ENCODE assay signal across 26 cellular contexts in the genomic region with DNA sequence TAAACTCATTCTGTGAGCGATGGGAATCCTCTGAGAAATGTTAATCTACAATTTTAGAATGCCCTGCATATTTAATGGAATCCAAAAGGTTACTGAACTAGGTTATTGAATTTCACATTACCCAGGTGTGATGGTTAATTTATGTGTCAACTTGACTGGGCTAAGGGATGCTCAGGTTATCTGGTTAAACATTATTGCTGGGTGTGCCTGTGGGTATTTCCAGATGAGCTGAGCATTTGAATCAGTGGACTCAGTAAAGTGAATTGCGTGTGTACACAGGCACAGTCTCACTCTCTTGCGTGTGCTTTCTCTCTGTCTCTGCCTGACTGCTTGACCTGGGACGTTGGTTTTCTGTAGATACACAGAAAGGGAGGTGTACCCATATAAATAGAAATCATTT. TPM values are rescaled to one million over a fixed set of nuclear protein-coding genes. Genes with fewer than 3 reads are reported as not detected.
DNase-seq lines count a peak whose midpoint lies in the region; ATAC-seq and TF ChIP-seq lines count a peak whose summit lies in the region.
"Had no signal": no experiment of that assay in that cellular context is flagged by ENCODE, and none has a peak within 500 bp of the region (broad histone marks: within the 10 kb centered on the region; RNA-seq: fewer than 3 reads in every experiment).

No MANE protein-coding gene starts in this region.

- H3K4me1 Mint-ChIP-seq in Caco-2 (ENCODE audit: low read depth, unreplicated experiment) (peaks cover 49% of the 10 kb centered on the region), progenitor cell of endocrine pancreas (ENCODE audit: low read depth) (peaks cover 63% of the 10 kb centered on the region)
- H3K4me1 Mint-ChIP-seq in activated T-cell treated with anti-CD3 and anti-CD28 coated beads, Interleukin-2, amount 50 U/mL, for 24 hours (ENCODE audit: low read depth), result no peaks in the 10 kb centered on the region
- H3K4me1 Mint-ChIP-seq: B cell, CD14-positive monocyte had no signal

- H3K4me2 ChIP-seq in hepatocyte, result no peak overlapping the region
- H3K4me2 ChIP-seq: PC-9 had no signal

- no peaks in the 10 kb centered on the region for H3K9me3 Mint-ChIP-seq in Caco-2 (ENCODE audit: unreplicated experiment)
- H3K9me3 Mint-ChIP-seq in progenitor cell of endocrine pancreas (ENCODE audit: low read depth), result peaks cover 7% of the 10 kb centered on the region
- no peaks in the 10 kb centered on the region for H3K9me3 Mint-ChIP-seq in activated T-cell treated with anti-CD3 and anti-CD28 coated beads, Interleukin-2, amount 50 U/mL, for 24 hours
- H3K9me3 Mint-ChIP-seq: CD8-positive, alpha-beta memory T cell had no signal

- H3K36me3 ChIP-seq in Caco-2 (ENCODE audit: control insufficient read depth, insufficient read depth, low read length), result no peaks in the 10 kb centered on the region
- H3K36me3 ChIP-seq in hepatocyte (replicated peaks; ENCODE audit: insufficient read depth, low read depth), result no peaks in the 10 kb centered on the region
- H3K36me3 ChIP-seq: SJCRH30 had no signal

- DNase-seq in Caco-2 (peak in 1 of 2 experiments; percentile 29), hepatocyte (ENCODE audit: low spot score) (peak; percentile 42), progenitor cell of endocrine pancreas (ENCODE audit: low spot score, unreplicated experiment) (no peak), foreskin keratinocyte (no peak), anterior cingulate cortex (lab: John Stamatoyannopoulos, UW) (no peak)
- no peak for DNase-seq in activated T-cell treated with anti-CD3 and anti-CD28 coated beads, Interleukin-2, amount 50 U/mL, for 24 hours
- DNase-seq: Calu3; CD8-positive, alpha-beta memory T cell; DMS79 treated with DMSO at 0.1 percent for 48 hours; GF-D8; GOT3; HCEC 1CT; KG1; MM.1S; NCI-H1694; NCI-H2029 treated with DMSO at 0.1 percent for 48 hours; NCI-H2227 treated with DMSO at 0.1 percent for 48 hours; NCI-H526 treated with DMSO at 0.1 percent for 48 hours; PC-9; SJCRH30 had no signal

- CTCF ChIA-PET in Caco-2 (lab: Charles Lee), result no interaction called here

- no peaks in the 10 kb centered on the region for H3K9me3 ChIP-seq in Caco-2
- no peaks in the 10 kb centered on the region for H3K9me3 ChIP-seq in hepatocyte (ENCODE audit: low read depth)
- H3K9me3 ChIP-seq: SJCRH30 had no signal

- H3K4me3 ChIP-seq in Caco-2 (ENCODE audit: low read depth, low read length), result no peak overlapping the region
- H3K4me3 ChIP-seq in hepatocyte, result no peak overlapping the region
- H3K4me3 ChIP-seq: PC-9, SJCRH30 had no signal

- no peaks in the 10 kb centered on the region for H4K20me1 ChIP-seq in hepatocyte (ENCODE audit: insufficient read depth, poor library complexity, severe bottlenecking)

- peaks cover 51% of the 10 kb centered on the region for H3K36me3 Mint-ChIP-seq in Caco-2 (ENCODE audit: insufficient read depth, unreplicated experiment)
- peaks cover 10% of the 10 kb centered on the region for H3K36me3 Mint-ChIP-seq in progenitor cell of endocrine pancreas (ENCODE audit: insufficient read depth)
- H3K36me3 Mint-ChIP-seq in activated T-cell treated with anti-CD3 and anti-CD28 coated beads, Interleukin-2, amount 50 U/mL, for 24 hours (ENCODE audit: low read depth), result no peaks in the 10 kb centered on the region
- H3K36me3 Mint-ChIP-seq: CD8-positive, alpha-beta memory T cell had no signal

- H3K79me2 ChIP-seq in hepatocyte, result no peaks in the 10 kb centered on the region

- no peak for TF ChIP-seq CTCF in Caco-2 (IDR thresholded peaks at IDR 0.05; ENCODE audit: insufficient read depth in 1 of 2, low read depth in 1 of 2, low read length in 1 of 2, severe bottlenecking in 1 of 2, unreplicated experiment in 1 of 2)
- TF ChIP-seq CTCF in hepatocyte (IDR thresholded peaks at IDR 0.05; ENCODE audit: poor library complexity), result no peak
- no peak for TF ChIP-seq CTCF in progenitor cell of endocrine pancreas (IDR thresholded peaks at IDR 0.05; ENCODE audit: unreplicated experiment)
- no peak for TF ChIP-seq CTCF in foreskin keratinocyte (conservative IDR thresholded peaks at IDR 0.05)

- H3K4me3 Mint-ChIP-seq in Caco-2 (ENCODE audit: unreplicated experiment) (no peak overlapping the region), progenitor cell of endocrine pancreas (ENCODE audit: low read depth) (no peak overlapping the region)
- H3K4me3 Mint-ChIP-seq in activated T-cell treated with anti-CD3 and anti-CD28 coated beads, Interleukin-2, amount 50 U/mL, for 24 hours, result no peak overlapping the region
- H3K4me3 Mint-ChIP-seq: B cell; CD14-positive monocyte; CD8-positive, alpha-beta memory T cell had no signal

- BruUV-seq in Caco-2 (replicated peaks; lab: Mats Ljungman, UMichigan), result no TSS peak

- H3K27me3 ChIP-seq in Caco-2 (replicated peaks; ENCODE audit: control insufficient read depth, insufficient read depth, low read length) (no peaks in the 10 kb centered on the region), hepatocyte (no peaks in the 10 kb centered on the region), foreskin keratinocyte (no peaks in the 10 kb centered on the region)
- H3K27me3 ChIP-seq: SJCRH30 had no signal

- H3K27me3 Mint-ChIP-seq in Caco-2 (ENCODE audit: insufficient read depth, unreplicated experiment), result no peaks in the 10 kb centered on the region
- peaks cover 3% of the 10 kb centered on the region for H3K27me3 Mint-ChIP-seq in progenitor cell of endocrine pancreas
- H3K27me3 Mint-ChIP-seq in activated T-cell treated with anti-CD3 and anti-CD28 coated beads, Interleukin-2, amount 50 U/mL, for 24 hours, result peaks cover 8% of the 10 kb centered on the region
- H3K27me3 Mint-ChIP-seq: B cell had no signal

- 69% methylated on average over 4 of the region's 4 CpGs for WGBS in hepatocyte (ENCODE audit: low lambda C conversion rate, missing lambda C conversion rate)

- peaks cover 45% of the 10 kb centered on the region for H3K4me1 ChIP-seq in Caco-2
- peaks cover 16% of the 10 kb centered on the region for H3K4me1 ChIP-seq in hepatocyte (ENCODE audit: insufficient read depth)
- no peaks in the 10 kb centered on the region for H3K4me1 ChIP-seq in foreskin keratinocyte
- H3K4me1 ChIP-seq: SJCRH30 had no signal

- ATAC-seq in HG02759 (IDR thresholded peaks at IDR 0.05; ENCODE audit: unreplicated experiment) (peak; percentile 59), HG03469 (IDR thresholded peaks at IDR 0.05; ENCODE audit: unreplicated experiment) (no peak), foreskin keratinocyte (no peak)
- ATAC-seq: Right ventricle myocardium inferior had no signal

- intact Hi-C loops in Caco-2 (cut with micrococcal nuclease; ENCODE audit: unreplicated experiment), result no loop called here

- H3K27ac Mint-ChIP-seq in Caco-2 (ENCODE audit: unreplicated experiment) (peak overlapping the region; percentile 62), progenitor cell of endocrine pancreas (peak overlapping the region; percentile 68)
- H3K27ac Mint-ChIP-seq in activated T-cell treated with anti-CD3 and anti-CD28 coated beads, Interleukin-2, amount 50 U/mL, for 24 hours, result no peak overlapping the region
- H3K27ac Mint-ChIP-seq: B cell; CD14-positive monocyte; CD8-positive, alpha-beta memory T cell had no signal

- H2AFZ ChIP-seq in hepatocyte, result no peak overlapping the region
- H2AFZ ChIP-seq: PC-9 had no signal

- POLR2A ChIA-PET in Caco-2 (lab: Charles Lee), result no interaction called here

- peak overlapping the region; percentile 96 for H3K27ac ChIP-seq in hepatocyte
- no peak overlapping the region for H3K27ac ChIP-seq in foreskin keratinocyte
- H3K27ac ChIP-seq: 22Rv1, PC-9, SJCRH30 had no signal

- no peaks in the 10 kb centered on the region for H3K9me2 ChIP-seq in hepatocyte (replicated peaks; ENCODE audit: insufficient read depth)

RNA-seq across cellular contexts. Expression of a gene that starts 21.7 kb away (rescaled TPM):
- total RNA-seq in Caco-2 (2022), result 24.1 and 26.0 TPM in 2 replicates
- 1.4 and 2.3 TPM in 2 replicates for total RNA-seq in hepatocyte
- polyA plus RNA-seq in hepatocyte, result 2.9 and 6.7 TPM in 2 replicates
- total RNA-seq in progenitor cell of endocrine pancreas, result 1.6 and 2.8 TPM in 2 replicates
- total RNA-seq in foreskin keratinocyte, result 0.68 and 0.74 TPM in 2 replicates
- 0.69 and 0.91 TPM in 2 replicates for polyA plus RNA-seq in foreskin keratinocyte
